In genomic region chr2:4832642-4833041, GRCh38 we compare ENCODE assay signal across 2 cellular contexts.
TF ChIP-seq lines count a peak whose summit lies in the region.

No MANE protein-coding gene starts in this region.

TF ChIP-seq in HepG2, 621 proteins besides CTCF, POLR2A, EP300 and RAD21 (continued from another document):
- TF ChIP-seq THRA (CRISPR knock-in tag; IDR thresholded peaks at IDR 0.05; ENCODE audit: borderline replicate concordance) (no peak), MAFK (conservative IDR thresholded peaks at IDR 0.05 in 1 of 2, IDR thresholded peaks at IDR 0.05 in 1 of 2; ENCODE audit: low read length in 2 of 2) (peak; percentile 27 to 61; a peak in 3 of 4 replicates), TMF1 (CRISPR knock-in tag; IDR thresholded peaks at IDR 0.05; ENCODE audit: low read depth) (no peak), MLLT10 (CRISPR knock-in tag; IDR thresholded peaks at IDR 0.05) (no peak), ZNF614 (CRISPR knock-in tag; IDR thresholded peaks at IDR 0.05; ENCODE audit: borderline replicate concordance) (no peak), ZNF687 (CRISPR knock-in tag; IDR thresholded peaks at IDR 0.05) (no peak), MAFF (IDR thresholded peaks at IDR 0.05; ENCODE audit: low read depth, low read length) (peak; percentile 40; the same call in 1 of the 2 replicates), ZHX2 (IDR thresholded peaks at IDR 0.05; ENCODE audit: low read depth) (no peak), ZHX2 (CRISPR knock-in tag; IDR thresholded peaks at IDR 0.05; ENCODE audit: borderline replicate concordance) (no peak)

TF ChIP-seq in A549, 52 proteins besides CTCF, POLR2A, EP300 and RAD21 (continued from another document):
- no peak for TF ChIP-seq EHMT2 (IDR thresholded peaks at IDR 0.05; ENCODE audit: low read depth)
